Comparison of ENCODE assay signal across 1 cellular context in the genomic region with DNA sequence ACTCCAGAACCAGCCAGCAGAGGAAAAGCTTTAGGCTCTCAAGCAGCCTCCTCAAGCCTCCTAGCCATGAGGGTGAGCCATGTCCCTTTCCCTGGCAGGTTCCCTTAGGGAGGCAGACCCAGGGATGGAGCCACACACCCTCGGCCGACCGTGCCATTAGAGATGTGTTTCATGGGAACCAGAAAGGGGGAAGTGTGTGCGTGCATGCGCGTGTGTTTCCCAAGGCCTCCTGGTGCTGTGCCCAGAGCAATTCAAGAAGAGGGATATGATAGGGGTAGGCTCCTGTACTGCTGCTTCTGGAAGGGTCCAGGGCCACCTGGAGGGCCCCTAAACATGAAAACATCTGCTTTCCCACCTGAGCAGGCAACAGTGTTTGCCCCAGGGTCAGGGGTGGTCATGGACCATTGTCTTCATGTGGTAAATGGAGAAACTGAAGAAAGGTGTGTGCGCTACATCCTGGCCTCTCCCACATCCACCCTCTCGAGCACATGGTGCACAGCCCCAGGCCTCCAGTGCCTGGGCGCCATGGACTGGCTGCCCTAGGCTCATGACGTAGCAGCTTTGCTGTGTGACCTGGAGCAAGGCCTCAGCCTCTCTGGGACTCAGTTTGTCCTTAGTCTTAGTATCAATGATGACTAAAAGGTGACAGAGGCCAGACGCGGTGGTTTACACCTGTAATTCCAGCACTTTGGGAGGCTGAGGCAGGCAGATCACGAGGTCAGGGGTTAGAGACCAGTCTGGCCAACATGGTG.
TF ChIP-seq lines count a peak whose summit lies in the region.

No MANE protein-coding gene starts in this region.

TF ChIP-seq in GM23338, 12 proteins besides CTCF, POLR2A, EP300 and RAD21 (continued from another document):
- TF ChIP-seq, protein P1, sequence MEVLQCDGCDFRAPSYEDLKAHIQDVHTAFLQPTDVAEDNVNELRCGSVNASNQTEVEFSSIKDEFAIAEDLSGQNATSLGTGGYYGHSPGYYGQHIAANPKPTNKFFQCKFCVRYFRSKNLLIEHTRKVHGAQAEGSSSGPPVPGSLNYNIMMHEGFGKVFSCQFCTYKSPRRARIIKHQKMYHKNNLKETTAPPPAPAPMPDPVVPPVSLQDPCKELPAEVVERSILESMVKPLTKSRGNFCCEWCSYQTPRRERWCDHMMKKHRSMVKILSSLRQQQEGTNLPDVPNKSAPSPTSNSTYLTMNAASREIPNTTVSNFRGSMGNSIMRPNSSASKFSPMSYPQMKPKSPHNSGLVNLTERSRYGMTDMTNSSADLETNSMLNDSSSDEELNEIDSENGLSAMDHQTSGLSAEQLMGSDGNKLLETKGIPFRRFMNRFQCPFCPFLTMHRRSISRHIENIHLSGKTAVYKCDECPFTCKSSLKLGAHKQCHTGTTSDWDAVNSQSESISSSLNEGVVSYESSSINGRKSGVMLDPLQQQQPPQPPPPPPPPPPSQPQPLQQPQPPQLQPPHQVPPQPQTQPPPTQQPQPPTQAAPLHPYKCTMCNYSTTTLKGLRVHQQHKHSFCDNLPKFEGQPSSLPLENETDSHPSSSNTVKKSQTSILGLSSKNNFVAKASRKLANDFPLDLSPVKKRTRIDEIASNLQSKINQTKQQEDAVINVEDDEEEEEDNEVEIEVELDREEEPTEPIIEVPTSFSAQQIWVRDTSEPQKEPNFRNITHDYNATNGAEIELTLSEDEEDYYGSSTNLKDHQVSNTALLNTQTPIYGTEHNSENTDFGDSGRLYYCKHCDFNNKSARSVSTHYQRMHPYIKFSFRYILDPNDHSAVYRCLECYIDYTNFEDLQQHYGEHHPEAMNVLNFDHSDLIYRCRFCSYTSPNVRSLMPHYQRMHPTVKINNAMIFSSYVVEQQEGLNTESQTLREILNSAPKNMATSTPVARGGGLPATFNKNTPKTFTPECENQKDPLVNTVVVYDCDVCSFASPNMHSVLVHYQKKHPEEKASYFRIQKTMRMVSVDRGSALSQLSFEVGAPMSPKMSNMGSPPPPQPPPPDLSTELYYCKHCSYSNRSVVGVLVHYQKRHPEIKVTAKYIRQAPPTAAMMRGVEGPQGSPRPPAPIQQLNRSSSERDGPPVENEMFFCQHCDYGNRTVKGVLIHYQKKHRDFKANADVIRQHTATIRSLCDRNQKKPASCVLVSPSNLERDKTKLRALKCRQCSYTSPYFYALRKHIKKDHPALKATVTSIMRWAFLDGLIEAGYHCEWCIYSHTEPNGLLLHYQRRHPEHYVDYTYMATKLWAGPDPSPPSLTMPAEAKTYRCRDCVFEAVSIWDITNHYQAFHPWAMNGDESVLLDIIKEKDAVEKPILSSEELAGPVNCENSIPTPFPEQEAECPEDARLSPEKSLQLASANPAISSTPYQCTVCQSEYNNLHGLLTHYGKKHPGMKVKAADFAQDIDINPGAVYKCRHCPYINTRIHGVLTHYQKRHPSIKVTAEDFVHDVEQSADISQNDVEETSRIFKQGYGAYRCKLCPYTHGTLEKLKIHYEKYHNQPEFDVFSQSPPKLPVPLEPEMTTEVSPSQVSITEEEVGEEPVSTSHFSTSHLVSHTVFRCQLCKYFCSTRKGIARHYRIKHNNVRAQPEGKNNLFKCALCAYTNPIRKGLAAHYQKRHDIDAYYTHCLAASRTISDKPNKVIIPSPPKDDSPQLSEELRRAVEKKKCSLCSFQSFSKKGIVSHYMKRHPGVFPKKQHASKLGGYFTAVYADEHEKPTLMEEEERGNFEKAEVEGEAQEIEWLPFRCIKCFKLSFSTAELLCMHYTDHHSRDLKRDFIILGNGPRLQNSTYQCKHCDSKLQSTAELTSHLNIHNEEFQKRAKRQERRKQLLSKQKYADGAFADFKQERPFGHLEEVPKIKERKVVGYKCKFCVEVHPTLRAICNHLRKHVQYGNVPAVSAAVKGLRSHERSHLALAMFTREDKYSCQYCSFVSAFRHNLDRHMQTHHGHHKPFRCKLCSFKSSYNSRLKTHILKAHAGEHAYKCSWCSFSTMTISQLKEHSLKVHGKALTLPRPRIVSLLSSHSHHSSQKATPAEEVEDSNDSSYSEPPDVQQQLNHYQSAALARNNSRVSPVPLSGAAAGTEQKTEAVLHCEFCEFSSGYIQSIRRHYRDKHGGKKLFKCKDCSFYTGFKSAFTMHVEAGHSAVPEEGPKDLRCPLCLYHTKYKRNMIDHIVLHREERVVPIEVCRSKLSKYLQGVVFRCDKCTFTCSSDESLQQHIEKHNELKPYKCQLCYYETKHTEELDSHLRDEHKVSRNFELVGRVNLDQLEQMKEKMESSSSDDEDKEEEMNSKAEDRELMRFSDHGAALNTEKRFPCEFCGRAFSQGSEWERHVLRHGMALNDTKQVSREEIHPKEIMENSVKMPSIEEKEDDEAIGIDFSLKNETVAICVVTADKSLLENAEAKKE (CRISPR knock-in tag; IDR thresholded peaks at IDR 0.05), result no peak
- TF ChIP-seq ZNF114 (CRISPR knock-in tag; IDR thresholded peaks at IDR 0.05) (no peak), ZNF331 (CRISPR knock-in tag; IDR thresholded peaks at IDR 0.05; ENCODE audit: low read depth) (no peak), EZH2phosphoT487 (IDR thresholded peaks at IDR 0.05; ENCODE audit: unreplicated experiment) (no peak)
- TF ChIP-seq, protein P2, sequence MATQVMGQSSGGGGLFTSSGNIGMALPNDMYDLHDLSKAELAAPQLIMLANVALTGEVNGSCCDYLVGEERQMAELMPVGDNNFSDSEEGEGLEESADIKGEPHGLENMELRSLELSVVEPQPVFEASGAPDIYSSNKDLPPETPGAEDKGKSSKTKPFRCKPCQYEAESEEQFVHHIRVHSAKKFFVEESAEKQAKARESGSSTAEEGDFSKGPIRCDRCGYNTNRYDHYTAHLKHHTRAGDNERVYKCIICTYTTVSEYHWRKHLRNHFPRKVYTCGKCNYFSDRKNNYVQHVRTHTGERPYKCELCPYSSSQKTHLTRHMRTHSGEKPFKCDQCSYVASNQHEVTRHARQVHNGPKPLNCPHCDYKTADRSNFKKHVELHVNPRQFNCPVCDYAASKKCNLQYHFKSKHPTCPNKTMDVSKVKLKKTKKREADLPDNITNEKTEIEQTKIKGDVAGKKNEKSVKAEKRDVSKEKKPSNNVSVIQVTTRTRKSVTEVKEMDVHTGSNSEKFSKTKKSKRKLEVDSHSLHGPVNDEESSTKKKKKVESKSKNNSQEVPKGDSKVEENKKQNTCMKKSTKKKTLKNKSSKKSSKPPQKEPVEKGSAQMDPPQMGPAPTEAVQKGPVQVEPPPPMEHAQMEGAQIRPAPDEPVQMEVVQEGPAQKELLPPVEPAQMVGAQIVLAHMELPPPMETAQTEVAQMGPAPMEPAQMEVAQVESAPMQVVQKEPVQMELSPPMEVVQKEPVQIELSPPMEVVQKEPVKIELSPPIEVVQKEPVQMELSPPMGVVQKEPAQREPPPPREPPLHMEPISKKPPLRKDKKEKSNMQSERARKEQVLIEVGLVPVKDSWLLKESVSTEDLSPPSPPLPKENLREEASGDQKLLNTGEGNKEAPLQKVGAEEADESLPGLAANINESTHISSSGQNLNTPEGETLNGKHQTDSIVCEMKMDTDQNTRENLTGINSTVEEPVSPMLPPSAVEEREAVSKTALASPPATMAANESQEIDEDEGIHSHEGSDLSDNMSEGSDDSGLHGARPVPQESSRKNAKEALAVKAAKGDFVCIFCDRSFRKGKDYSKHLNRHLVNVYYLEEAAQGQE (IDR thresholded peaks at IDR 0.05; ENCODE audit: unreplicated experiment), result no peak
